ENCODE assay signal across 8 cellular contexts in the genomic region with DNA sequence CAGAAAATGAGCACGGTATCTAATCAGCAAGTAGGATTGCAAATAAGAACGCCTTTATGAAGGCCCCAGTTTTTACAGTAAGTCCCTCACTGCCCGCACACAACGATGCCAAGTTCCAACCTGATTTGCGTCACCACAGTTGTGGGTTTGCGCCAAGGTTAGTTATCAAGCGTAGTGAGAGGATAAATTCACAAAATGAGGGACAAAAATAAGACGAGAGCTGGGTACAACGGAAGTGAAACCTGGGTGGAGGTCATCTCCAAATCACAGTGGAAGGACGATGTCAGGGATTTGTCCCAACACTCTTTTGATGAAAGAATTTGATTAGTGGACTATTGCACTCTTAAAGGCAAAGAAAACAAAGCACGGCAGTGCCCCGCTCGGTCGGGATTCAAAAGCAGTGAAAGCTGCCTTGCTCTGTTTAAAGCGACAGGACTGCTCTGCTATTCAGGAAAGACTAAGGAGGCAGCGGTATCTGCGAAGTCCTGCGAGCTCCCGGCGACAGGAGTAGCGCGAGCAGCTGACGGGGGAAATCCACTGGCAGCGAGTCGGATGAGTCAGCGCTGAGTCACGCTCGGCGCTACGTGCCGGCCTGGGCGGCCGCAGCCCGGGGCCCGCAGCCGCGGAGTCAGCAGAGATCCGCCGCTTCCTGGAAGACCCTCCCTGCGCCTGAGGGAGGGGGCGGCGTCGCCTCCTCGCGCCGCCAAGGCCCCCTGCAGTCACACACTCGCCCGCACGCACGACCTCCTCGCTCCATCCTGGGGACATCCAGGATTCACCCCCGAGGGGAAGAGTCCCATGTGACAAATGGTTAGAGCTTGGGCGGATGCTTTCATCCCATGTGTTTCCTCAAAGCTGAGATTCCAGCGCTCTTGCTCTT.
DNase-seq lines count a peak whose midpoint lies in the region; ATAC-seq and TF ChIP-seq lines count a peak whose summit lies in the region.

No MANE protein-coding gene starts in this region.

- TF ChIP-seq RAD21 in IMR-90 (IDR thresholded peaks at IDR 0.05; ENCODE audit: low read length) = peak; percentile 37; the same call in 1 of the 2 replicates

- ATAC-seq in GM21529 (IDR thresholded peaks at IDR 0.05; ENCODE audit: unreplicated experiment) = peak; percentile 91
- ATAC-seq in IMR-90 (ENCODE audit: low read depth) = peak; percentile 88
- ATAC-seq in activated T-helper 17 cell treated with anti-CD3 and anti-CD28 coated beads, Interleukin-2, amount 50 U/mL, for 72 hours (replicated peaks) = peak; percentile 79
- ATAC-seq in naive thymus-derived CD8-positive, alpha-beta T cell = peak; percentile 77 to 86
- ATAC-seq in stimulated activated naive B cell treated with anti-CD40 and anti-IgM and Interleukin-4, amounts not matched to agents 10 μg/mL and 1 μg/mL and 100 μg/mL, for 72 hours (replicated peaks) = peak; percentile 89 to 90

- no TSS peak for BruUV-seq in IMR-90 (replicated peaks; lab: Mats Ljungman, UMichigan)

- 0% methylated on average over 26 of the region's 54 CpGs; no CpG with 5 or more reads in 1 of the 2 experiments for WGBS in IMR-90 (ENCODE audit: extremely low coverage in 2 of 2, insufficient read length in 1 of 2), 2 experiments

- no peaks in the 10 kb centered on the region for H3K79me1 ChIP-seq in IMR-90 (ENCODE audit: low read depth in 1 of 2, low read length in 2 of 2)

- dilution Hi-C loops in IMR-90 (cut with HindIII; ENCODE audit: low sequenced_read_pairs, unreplicated experiment) = no loop called here

- in situ Hi-C loops in IMR-90 (cut with MboI; ENCODE audit: low sequenced_read_pairs) = no loop called here

- peak overlapping the region; percentile 97 for H2BK20ac ChIP-seq in IMR-90 (ENCODE audit: low read depth, low read length)

- peak overlapping the region; percentile 98 for H3K27ac ChIP-seq in IMR-90 (ENCODE audit: insufficient read depth, low read length)
- H3K27ac ChIP-seq in Peyer's patch = peak overlapping the region; percentile 64 to 87 (median 74)

- H3K9ac ChIP-seq in IMR-90 (ENCODE audit: low read depth, low read length) = peak overlapping the region; percentile 96

- TF ChIP-seq CTCF in IMR-90 (conservative IDR thresholded peaks at IDR 0.05; ENCODE audit: low read depth, low read length) (no peak; the same call in 1 of the 2 replicates), Peyer's patch (IDR thresholded peaks at IDR 0.05) (no peak), fibroblast of mammary gland (conservative IDR thresholded peaks at IDR 0.05; ENCODE audit: control insufficient read depth, insufficient read depth, low read depth, low read length) (no peak)

- peak overlapping the region; percentile 99 for H2BK5ac ChIP-seq in IMR-90 (ENCODE audit: low read depth, low read length, poor library complexity, severe bottlenecking)

- peaks cover 33% of the 10 kb centered on the region for H3K36me3 Mint-ChIP-seq in activated T-helper 17 cell treated with anti-CD3 and anti-CD28 coated beads, Interleukin-2, amount 50 U/mL, for 72 hours (ENCODE audit: low read depth)
- H3K36me3 Mint-ChIP-seq in naive thymus-derived CD8-positive, alpha-beta T cell = peaks cover 0 to 6% (median 2%) of the 10 kb centered on the region in 3 donors
- H3K36me3 Mint-ChIP-seq in stimulated activated naive B cell treated with anti-CD40 and anti-IgM and Interleukin-4, amounts not matched to agents 10 μg/mL and 1 μg/mL and 100 μg/mL, for 72 hours = peaks cover 0 to 9% of the 10 kb centered on the region in 2 donors

- peak overlapping the region; percentile 99 for H3K27ac Mint-ChIP-seq in activated T-helper 17 cell treated with anti-CD3 and anti-CD28 coated beads, Interleukin-2, amount 50 U/mL, for 72 hours
- peak overlapping the region; percentile 74 to 97 (median 93) for H3K27ac Mint-ChIP-seq in naive thymus-derived CD8-positive, alpha-beta T cell
- H3K27ac Mint-ChIP-seq in stimulated activated naive B cell treated with anti-CD40 and anti-IgM and Interleukin-4, amounts not matched to agents 10 μg/mL and 1 μg/mL and 100 μg/mL, for 72 hours = peak overlapping the region; percentile 89

- H3K9me3 Mint-ChIP-seq in activated T-helper 17 cell treated with anti-CD3 and anti-CD28 coated beads, Interleukin-2, amount 50 U/mL, for 72 hours = peaks cover 10% of the 10 kb centered on the region
- peaks cover 0 to 8% (median 4%) of the 10 kb centered on the region in 9 donors for H3K9me3 Mint-ChIP-seq in naive thymus-derived CD8-positive, alpha-beta T cell
- peaks cover 7 to 12% of the 10 kb centered on the region in 2 donors for H3K9me3 Mint-ChIP-seq in stimulated activated naive B cell treated with anti-CD40 and anti-IgM and Interleukin-4, amounts not matched to agents 10 μg/mL and 1 μg/mL and 100 μg/mL, for 72 hours

- no peaks in the 10 kb centered on the region for H3K27me3 ChIP-seq in IMR-90 (ENCODE audit: control insufficient read depth, insufficient read depth, low read length)
- H3K27me3 ChIP-seq in Peyer's patch = no peaks in the 10 kb centered on the region

- peak overlapping the region; percentile 90 for H3K4me3 Mint-ChIP-seq in activated T-helper 17 cell treated with anti-CD3 and anti-CD28 coated beads, Interleukin-2, amount 50 U/mL, for 72 hours
- peak overlapping the region; percentile 82 to 97 (median 92) for H3K4me3 Mint-ChIP-seq in naive thymus-derived CD8-positive, alpha-beta T cell
- H3K4me3 Mint-ChIP-seq in stimulated activated naive B cell treated with anti-CD40 and anti-IgM and Interleukin-4, amounts not matched to agents 10 μg/mL and 1 μg/mL and 100 μg/mL, for 72 hours = peak overlapping the region; percentile 80 to 85

- H4K20me1 ChIP-seq in IMR-90 (ENCODE audit: insufficient read depth, low read length) = no peaks in the 10 kb centered on the region

- peak overlapping the region; percentile 92 for H3K4me2 ChIP-seq in IMR-90 (ENCODE audit: low read depth, low read length)

- peak; percentile 94 for TF ChIP-seq POLR2A in IMR-90 (IDR thresholded peaks at IDR 0.05; ENCODE audit: low read depth, low read length)
- peak in 1 of 2 donors; percentile 45 for TF ChIP-seq POLR2A in Peyer's patch (IDR thresholded peaks at IDR 0.05)

- H4K8ac ChIP-seq in IMR-90 (ENCODE audit: low read depth in 2 of 2, low read length in 2 of 2) = peak overlapping the region; percentile 74 to 92

- H3K14ac ChIP-seq in IMR-90 (replicated peaks; ENCODE audit: low read depth, low read length) = peak overlapping the region; percentile 99

- H3K4ac ChIP-seq in IMR-90 (ENCODE audit: low read depth, low read length) = peak overlapping the region; percentile 99

- H3K56ac ChIP-seq in IMR-90 (ENCODE audit: extremely low read depth, insufficient read depth, low read length) = peak overlapping the region; percentile 99

- peak overlapping the region; percentile 89 for H2AK9ac ChIP-seq in IMR-90 (replicated peaks; ENCODE audit: low read depth, low read length, poor library complexity)

- CTCF ChIA-PET in IMR-90 (lab: Yijun Ruan, JAX) = interaction anchor here (0.6 to 1.2 kb wide), 3 partner anchors 10 to 100 kb away, joined by 3 to 4 read pairs (median 3); no protein-coding TSS in a partner anchor

- intact Hi-C loops in IMR-90 (cut with micrococcal nuclease) = loop anchor here (1.0 to 10.0 kb wide), 4 partner anchors 101 to 346 kb away; no protein-coding TSS in a partner anchor

- peak; percentile 28 for DNase-seq in DMS153 treated with DMSO at 0.1 percent for 48 hours (lab: John Stamatoyannopoulos, UW; ENCODE audit: unreplicated experiment)
- peak; percentile 99 for DNase-seq in IMR-90
- peak; percentile 71 to 94 (median 94) for DNase-seq in Peyer's patch
- DNase-seq in fibroblast of mammary gland (ENCODE audit: low read depth) = peak; percentile 97
- peak; percentile 59 to 83 (median 70) for DNase-seq in naive thymus-derived CD8-positive, alpha-beta T cell
- peak; percentile 76 for DNase-seq in stimulated activated naive B cell treated with anti-CD40 and anti-IgM and Interleukin-4, amounts not matched to agents 10 μg/mL and 1 μg/mL and 100 μg/mL, for 72 hours

- no peaks in the 10 kb centered on the region for H3K27me3 Mint-ChIP-seq in activated T-helper 17 cell treated with anti-CD3 and anti-CD28 coated beads, Interleukin-2, amount 50 U/mL, for 72 hours
- peaks cover 0 to 5% (median 0%) of the 10 kb centered on the region in 5 donors for H3K27me3 Mint-ChIP-seq in naive thymus-derived CD8-positive, alpha-beta T cell
- H3K27me3 Mint-ChIP-seq in stimulated activated naive B cell treated with anti-CD40 and anti-IgM and Interleukin-4, amounts not matched to agents 10 μg/mL and 1 μg/mL and 100 μg/mL, for 72 hours = peaks cover 0 to 8% of the 10 kb centered on the region in 2 donors

- H2BK15ac ChIP-seq in IMR-90 (ENCODE audit: low read depth, low read length) = peak overlapping the region; percentile 90

- H3K9me3 ChIP-seq in IMR-90 (ENCODE audit: control insufficient read depth, insufficient read depth, low read length) = no peaks in the 10 kb centered on the region
- H3K9me3 ChIP-seq in Peyer's patch = no peaks in the 10 kb centered on the region

- H3K4me1 ChIP-seq in IMR-90 (ENCODE audit: control insufficient read depth, insufficient read depth, low read length) = peaks cover 16% of the 10 kb centered on the region
- H3K4me1 ChIP-seq in Peyer's patch = no peaks in the 10 kb centered on the region

- peak overlapping the region; percentile 48 for H3K4me3 ChIP-seq in IMR-90 (ENCODE audit: insufficient read depth, low read depth, low read length)
- H3K4me3 ChIP-seq in Peyer's patch = peak overlapping the region; percentile 45 to 56 (median 54)
- peak overlapping the region; percentile 50 for H3K4me3 ChIP-seq in fibroblast of mammary gland (ENCODE audit: control insufficient read depth, low read depth, low read length)

- peaks cover 3% of the 10 kb centered on the region; the same call in 1 of the 2 replicates for H3K9me1 ChIP-seq in IMR-90 (ENCODE audit: insufficient read depth, low read length)

- H4K5ac ChIP-seq in IMR-90 (ENCODE audit: low read depth, low read length) = peak overlapping the region; percentile 94

- H3K36me3 ChIP-seq in IMR-90 (ENCODE audit: control insufficient read depth, insufficient read depth, low read length) (no peaks in the 10 kb centered on the region), Peyer's patch (no peaks in the 10 kb centered on the region)

- H2AK5ac ChIP-seq in IMR-90 (ENCODE audit: low read depth, low read length) = peak overlapping the region; percentile 89

- peak overlapping the region; percentile 90 for H2AFZ ChIP-seq in IMR-90 (replicated peaks; ENCODE audit: low read length, poor library complexity)

- POLR2A ChIA-PET in IMR-90 (lab: Charles Lee; ENCODE audit: unreplicated experiment) = interaction anchor here (1.2 kb wide), 2 partner anchors 34 to 103 kb away, joined by 4 to 5 read pairs; a partner anchor contains a TSS
- POLR2A ChIA-PET in naive thymus-derived CD8-positive, alpha-beta T cell (lab: Charles Lee) = interaction anchor here (0.6 to 3.0 kb wide), 11 partner anchors 26 to 139 kb away, joined by 3 to 47 read pairs (median 4); a partner anchor contains a TSS

- H3K23ac ChIP-seq in IMR-90 (ENCODE audit: low read depth, low read length) = peak overlapping the region; percentile 98

- H2BK120ac ChIP-seq in IMR-90 (ENCODE audit: low read depth, low read length) = peak overlapping the region; percentile 97

- peaks cover 49% of the 10 kb centered on the region for H3K4me1 Mint-ChIP-seq in activated T-helper 17 cell treated with anti-CD3 and anti-CD28 coated beads, Interleukin-2, amount 50 U/mL, for 72 hours
- H3K4me1 Mint-ChIP-seq in naive thymus-derived CD8-positive, alpha-beta T cell = peaks cover 18 to 32% (median 23%) of the 10 kb centered on the region in 4 donors
- peaks cover 9 to 25% of the 10 kb centered on the region in 2 donors for H3K4me1 Mint-ChIP-seq in stimulated activated naive B cell treated with anti-CD40 and anti-IgM and Interleukin-4, amounts not matched to agents 10 μg/mL and 1 μg/mL and 100 μg/mL, for 72 hours

- H3K18ac ChIP-seq in IMR-90 (ENCODE audit: low read depth, low read length) = peak overlapping the region; percentile 98

- H4K91ac ChIP-seq in IMR-90 (ENCODE audit: insufficient read depth, low read depth, low read length) = peak overlapping the region; percentile 95

Comparison
In these comparisons a context has a peak if more than half of its experiments do, and no peak if none do; other contexts are left out.
1. Peak in every context shown above with its lines: DNase-seq, ATAC-seq, H3K4me3 ChIP-seq and H3K27ac ChIP-seq.
2. DNase-seq: peak in every context shown above with its lines; median percentile 99 in IMR-90; 97 in fibroblast of mammary gland; 94 in Peyer's patch; 76 in stimulated activated naive B cell treated with anti-CD40 and anti-IgM and Interleukin-4, amounts not matched to agents 10 μg/mL and 1 μg/mL and 100 μg/mL, for 72 hours; 70 in naive thymus-derived CD8-positive, alpha-beta T cell; 28 in DMS153 treated with DMSO at 0.1 percent for 48 hours.